ENCODE assay signal across 30 cellular contexts in genomic region chrX:47771473-47771872, GRCh38.
"Had no signal": no experiment of that assay in that cellular context is flagged by ENCODE, and none has a peak within 500 bp of the region (broad histone marks: within the 10 kb centered on the region; RNA-seq: fewer than 3 reads in every experiment).

No MANE protein-coding gene starts in this region.

- H3K4me1 Mint-ChIP-seq: natural killer cell; nephron; neural progenitor cell; stimulated activated memory B cell treated with anti-CD40 and anti-IgM and Interleukin-4, amounts not matched to agents 10 μg/mL and 1 μg/mL and 100 μg/mL, for 72 hours; stimulated activated naive CD8-positive, alpha-beta T cell treated with anti-CD3 and anti-CD28 coated beads, Interleukin-15, amount 100 ng/mL, for 72 hours had no signal

- H3K9me3 ChIP-seq: ovary, right lobe of liver, suprapubic skin, testis, transverse colon, upper lobe of right lung, uterus had no signal

- H3K36me3 Mint-ChIP-seq: natural killer cell; stimulated activated memory B cell treated with anti-CD40 and anti-IgM and Interleukin-4, amounts not matched to agents 10 μg/mL and 1 μg/mL and 100 μg/mL, for 72 hours; type B pancreatic cell had no signal

- H3K4me3 Mint-ChIP-seq: natural killer cell; nephron; neural progenitor cell; stimulated activated memory B cell treated with anti-CD40 and anti-IgM and Interleukin-4, amounts not matched to agents 10 μg/mL and 1 μg/mL and 100 μg/mL, for 72 hours; stimulated activated naive CD8-positive, alpha-beta T cell treated with anti-CD3 and anti-CD28 coated beads, Interleukin-15, amount 100 ng/mL, for 72 hours; type B pancreatic cell had no signal

- H3K27ac ChIP-seq: neural progenitor cell, ovary, parathyroid adenoma, psoas muscle, right lobe of liver, sigmoid colon, suprapubic skin, testis, tibial artery, transverse colon, upper lobe of right lung, uterus had no signal

- H3K27me3 Mint-ChIP-seq: progenitor cell of endocrine pancreas, type B pancreatic cell had no signal

- H3K4me2 ChIP-seq: neural progenitor cell had no signal

- H3K27me3 ChIP-seq: neural progenitor cell, ovary, sigmoid colon, suprapubic skin, testis, tibial artery, transverse colon, upper lobe of right lung, uterus had no signal

- H3K4me3 ChIP-seq: neural progenitor cell, ovary, psoas muscle, right lobe of liver, sigmoid colon, suprapubic skin, testis, tibial artery, transverse colon, upper lobe of right lung, uterus had no signal

- H3K9me3 Mint-ChIP-seq: natural killer cell had no signal

- H3K79me2 ChIP-seq: parathyroid adenoma had no signal

- FAIRE-seq: small intestine had no signal

- H2AFZ ChIP-seq: neural progenitor cell, parathyroid adenoma had no signal

- ATAC-seq: natural killer cell; psoas muscle; right cardiac atrium; right lobe of liver; stimulated activated memory B cell treated with anti-CD40 and anti-IgM and Interleukin-4, amounts not matched to agents 10 μg/mL and 1 μg/mL and 100 μg/mL, for 72 hours; stimulated activated naive CD8-positive, alpha-beta T cell treated with anti-CD3 and anti-CD28 coated beads, Interleukin-15, amount 100 ng/mL, for 72 hours; stimulated activated naive CD8-positive, alpha-beta T cell treated with anti-CD3 and anti-CD28 coated beads, Interleukin-15, Interleukin-2, amounts not matched to agents 100 U/mL and 50 U/mL, for 24 hours; upper lobe of right lung had no signal

- H3K27ac Mint-ChIP-seq: natural killer cell; nephron; neural progenitor cell; progenitor cell of endocrine pancreas; stimulated activated memory B cell treated with anti-CD40 and anti-IgM and Interleukin-4, amounts not matched to agents 10 μg/mL and 1 μg/mL and 100 μg/mL, for 72 hours; stimulated activated naive CD8-positive, alpha-beta T cell treated with anti-CD3 and anti-CD28 coated beads, Interleukin-15, amount 100 ng/mL, for 72 hours; type B pancreatic cell had no signal

- H3K9ac ChIP-seq: neural progenitor cell, parathyroid adenoma had no signal

- H3K36me3 ChIP-seq: neural progenitor cell, ovary, right lobe of liver, sigmoid colon, suprapubic skin, tibial artery, transverse colon, upper lobe of right lung, uterus had no signal

- H3K4me1 ChIP-seq: neural progenitor cell, parathyroid adenoma, psoas muscle, right lobe of liver, sigmoid colon, suprapubic skin, testis, tibial artery, transverse colon, upper lobe of right lung, uterus had no signal

- DNase-seq: natural killer cell; occipital lobe; ovary; posterior cingulate gyrus; psoas muscle; right cardiac atrium; right lobe of liver; sigmoid colon; small intestine; stimulated activated CD4-positive, alpha-beta T cell treated with anti-CD3 and anti-CD28 coated beads, Interleukin-15, amount 100 ng/mL, for 24 hours; stimulated activated CD4-positive, alpha-beta T cell treated with anti-CD3 and anti-CD28 coated beads, Interleukin-2, amount 100 ng/mL, for 24 hours; stimulated activated CD4-positive, alpha-beta T cell treated with anti-CD3 and anti-CD28 coated beads, Interleukin-4, amount 100 ng/mL, for 1 hour; stimulated activated CD4-positive, alpha-beta T cell treated with anti-CD3 and anti-CD28 coated beads, Interleukin-4, amount 100 ng/mL, for 4 hours; stimulated activated CD8-positive, alpha-beta memory T cell treated with anti-CD3 and anti-CD28 coated beads, Interleukin-4, amount 100 ng/mL, for 48 hours; stimulated activated naive CD4-positive, alpha-beta T cell; stimulated activated naive CD8-positive, alpha-beta T cell treated with anti-CD3 and anti-CD28 coated beads, Interleukin-15, amount 100 ng/mL, for 72 hours; stimulated activated naive CD8-positive, alpha-beta T cell treated with anti-CD3 and anti-CD28 coated beads, Interleukin-15, Interleukin-2, amounts not matched to agents 100 U/mL and 50 U/mL, for 24 hours; substantia nigra; testis; tibial artery; transverse colon; upper lobe of right lung; uterus had no signal
